Comparison of ENCODE assay signal across 8 cellular contexts in genomic region chr4:173288296-173288695, GRCh38. TPM values are rescaled to one million over a fixed set of nuclear protein-coding genes. Genes with fewer than 3 reads are reported as not detected.
A peak's percentile ranks its signal among the peaks of the same experiment; 100 is the strongest.
DNase-seq lines count a peak whose midpoint lies in the region; ATAC-seq and TF ChIP-seq lines count a peak whose summit lies in the region.

No MANE protein-coding gene starts in this region.

- no peak overlapping the region for H3K4me3 ChIP-seq in body of pancreas
- no peak overlapping the region for H3K4me3 ChIP-seq in kidney epithelial cell (ENCODE audit: low read depth, low read length)

- 65 to 77% methylated on average over 4 of the region's 4 CpGs for WGBS in body of pancreas, 2 donors

- DNase-seq in AG08396 (ENCODE audit: low spot score) (peak; percentile 13), HUDEP-2 (lab: John Stamatoyannopoulos, UW; ENCODE audit: unreplicated experiment in 76 of 76) (peak in 74 of 76 experiments; percentile 31 to 92 (median 81)), UCSD-AML1 (lab: John Stamatoyannopoulos, UW; ENCODE audit: unreplicated experiment) (peak; percentile 30), body of pancreas (peak; percentile 30 to 56 (median 42)), kidney epithelial cell (ENCODE audit: low read depth) (no peak), T1000 (lab: John Stamatoyannopoulos, UW) (no peak)
- peak; percentile 5 for DNase-seq in stimulated activated CD8-positive, alpha-beta memory T cell treated with anti-CD3 and anti-CD28 coated beads, Interleukin-12 subunit alpha, Interleukin-12 subunit beta, amount 100 ng/mL, for 4 hours (ENCODE audit: low read depth)

- peak in 4 of 7 experiments; percentile 8 to 25 (median 16) for TF ChIP-seq CTCF in body of pancreas (IDR thresholded peaks at IDR 0.05)
- TF ChIP-seq CTCF in kidney epithelial cell (IDR thresholded peaks at IDR 0.05; ENCODE audit: insufficient read depth, low read length, poor library complexity, severe bottlenecking): peak; percentile 37

- ATAC-seq in GM18873 (IDR thresholded peaks at IDR 0.05; ENCODE audit: low FRiP score, unreplicated experiment) (peak; percentile 64), body of pancreas (no peak)

- H3K27ac ChIP-seq in body of pancreas: no peak overlapping the region

- no peak for TF ChIP-seq POLR2A in body of pancreas (IDR thresholded peaks at IDR 0.05)

- intact Hi-C loops in body of pancreas (cut with DNase I): no loop called here

- H3K36me3 ChIP-seq in body of pancreas (replicated peaks in 1 of 2; ENCODE audit: insufficient read depth in 1 of 2, low read depth in 2 of 2) (no peaks in the 10 kb centered on the region), kidney epithelial cell (ENCODE audit: control insufficient read depth, insufficient read depth, low read length) (no peaks in the 10 kb centered on the region)

- peaks cover 0 to 37% (median 0%) of the 10 kb centered on the region in 3 donors for H3K9me3 ChIP-seq in body of pancreas

- peaks cover 7% of the 10 kb centered on the region for H3K4me1 ChIP-seq in body of pancreas

- H3K27me3 ChIP-seq in body of pancreas: no peaks in the 10 kb centered on the region
- H3K27me3 ChIP-seq in kidney epithelial cell (ENCODE audit: control insufficient read depth, insufficient read depth, low read length): no peaks in the 10 kb centered on the region

RNA-seq across cellular contexts. Expression of gene HMGB2, which starts 45.9 kb away (rescaled TPM):
- 10 to 100 TPM; 16.2 to 18.7 TPM for total RNA-seq in body of pancreas
- 25.4 and 29.9 TPM in 2 replicates for total RNA-seq in kidney epithelial cell

Comparison
In these comparisons a context has a peak if more than half of its experiments do, and no peak if none do; other contexts are left out.
1. DNase-seq: peak in AG08396 (single experiment), HUDEP-2 (74 of 76), UCSD-AML1 (single experiment), body of pancreas (4 of 4) and stimulated activated CD8-positive, alpha-beta memory T cell treated with anti-CD3 and anti-CD28 coated beads, Interleukin-12 subunit alpha, Interleukin-12 subunit beta, amount 100 ng/mL, for 4 hours (single experiment); none in kidney epithelial cell (single experiment) and T1000 (single experiment).